In genomic region chr3:194485876-194486539, GRCh38 we compare ENCODE assay signal across 8 cellular contexts. TPM values are rescaled to one million over a fixed set of nuclear protein-coding genes. Genes with fewer than 3 reads are reported as not detected.
DNase-seq lines count a peak whose midpoint lies in the region; ATAC-seq and TF ChIP-seq lines count a peak whose summit lies in the region.

No MANE protein-coding gene starts in this region.

- peaks cover 22% of the 10 kb centered on the region; the same call in 1 of the 2 replicates for H4K20me1 ChIP-seq in DND-41 (ENCODE audit: insufficient read depth, low read length)
- H4K20me1 ChIP-seq in GM23248 (ENCODE audit: insufficient read depth): no peaks in the 10 kb centered on the region; the same call in 1 of the 2 replicates
- no peaks in the 10 kb centered on the region for H4K20me1 ChIP-seq in fibroblast of lung (ENCODE audit: control insufficient read depth, extremely low read depth, insufficient read depth, low read length)

- WGBS in GM23248 (ENCODE audit: low coverage in 1 of 2, low lambda C conversion rate in 2 of 2, missing lambda C conversion rate in 2 of 2), 2 experiments: 2% methylated on average over 16 to 42 of the region's 42 CpGs

- H2AFZ ChIP-seq in DND-41 (ENCODE audit: low read depth, low read length) (peak overlapping the region; percentile 68), GM23248 (no peak overlapping the region), fibroblast of lung (ENCODE audit: low read length) (no peak overlapping the region)

- peaks cover 0 to 4% of the 10 kb centered on the region in 2 donors for H3K9me3 Mint-ChIP-seq in activated T-cell treated with anti-CD3 and anti-CD28 coated beads, Interleukin-2, amount 50 U/mL, for 72 hours
- peaks cover 4% of the 10 kb centered on the region for H3K9me3 Mint-ChIP-seq in neural crest cell

- H3K9ac ChIP-seq in DND-41 (ENCODE audit: low read depth, low read length) (peak overlapping the region; percentile 86), GM23248 (peak overlapping the region; percentile 90), fibroblast of lung (ENCODE audit: insufficient read depth, low read length) (peak overlapping the region; percentile 93)

- in situ Hi-C loops in GM23248 (cut with MboI): no loop called here

- H3K27me3 ChIP-seq in DND-41 (ENCODE audit: insufficient read depth, low read length, poor library complexity) (no peaks in the 10 kb centered on the region), GM23248 (replicated peaks; ENCODE audit: insufficient read depth) (no peaks in the 10 kb centered on the region), fibroblast of lung (ENCODE audit: control insufficient read depth, insufficient read depth, low read length) (no peaks in the 10 kb centered on the region)

- H3K36me3 ChIP-seq in DND-41 (ENCODE audit: insufficient read depth, low read length) (peaks cover 20% of the 10 kb centered on the region), GM23248 (ENCODE audit: low read depth) (peaks cover 23% of the 10 kb centered on the region; the same call in 1 of the 2 replicates), fibroblast of lung (ENCODE audit: control insufficient read depth, insufficient read depth, low read length) (no peaks in the 10 kb centered on the region)

- H3K79me2 ChIP-seq in DND-41 (ENCODE audit: insufficient read depth, low read length) (peaks cover 53% of the 10 kb centered on the region), GM23248 (ENCODE audit: insufficient read depth) (peaks cover 53% of the 10 kb centered on the region), fibroblast of lung (ENCODE audit: control insufficient read depth, insufficient read depth, low read length) (peaks cover 51% of the 10 kb centered on the region)

- H3K4me2 ChIP-seq in DND-41 (ENCODE audit: insufficient read depth, low read length): peak overlapping the region; percentile 83
- H3K4me2 ChIP-seq in GM23248 (ENCODE audit: unreplicated experiment): peak overlapping the region; percentile 93
- peak overlapping the region; percentile 63 for H3K4me2 ChIP-seq in fibroblast of lung (ENCODE audit: extremely low read depth, insufficient read depth, low read length)

- ATAC-seq in DND-41 (ENCODE audit: insufficient read depth, low read depth): peak; percentile 44
- ATAC-seq in activated T-cell treated with anti-CD3 and anti-CD28 coated beads, Interleukin-2, amount 50 U/mL, for 72 hours (replicated peaks in 1 of 2): peak; percentile 37 to 43

- no peaks in the 10 kb centered on the region for H3K9me3 ChIP-seq in DND-41 (ENCODE audit: insufficient read depth, low read length, severe bottlenecking)
- no peaks in the 10 kb centered on the region for H3K9me3 ChIP-seq in GM23248 (ENCODE audit: low read depth)
- no peaks in the 10 kb centered on the region for H3K9me3 ChIP-seq in fibroblast of lung (ENCODE audit: control insufficient read depth, insufficient read depth, low read depth, low read length)

- no peaks in the 10 kb centered on the region for H3K27me3 Mint-ChIP-seq in activated T-cell treated with anti-CD3 and anti-CD28 coated beads, Interleukin-2, amount 50 U/mL, for 72 hours (ENCODE audit: low read depth)
- no peaks in the 10 kb centered on the region for H3K27me3 Mint-ChIP-seq in neural crest cell (ENCODE audit: low read depth)

- H3K36me3 Mint-ChIP-seq in activated T-cell treated with anti-CD3 and anti-CD28 coated beads, Interleukin-2, amount 50 U/mL, for 72 hours (ENCODE audit: insufficient read depth in 2 of 2): peaks cover 10 to 15% of the 10 kb centered on the region in 2 donors
- H3K36me3 Mint-ChIP-seq in neural crest cell (ENCODE audit: low read depth): peaks cover 3% of the 10 kb centered on the region

- no peaks in the 10 kb centered on the region for H3K9me2 ChIP-seq in GM23248 (ENCODE audit: insufficient read depth)

- peaks cover 78% of the 10 kb centered on the region for H3K4me1 Mint-ChIP-seq in activated T-cell treated with anti-CD3 and anti-CD28 coated beads, Interleukin-2, amount 50 U/mL, for 72 hours (ENCODE audit: low read depth)
- H3K4me1 Mint-ChIP-seq in neural crest cell: peaks cover 30% of the 10 kb centered on the region

- H3F3A ChIP-seq in GM23248 (ENCODE audit: insufficient read depth): peaks cover 63% of the 10 kb centered on the region

- H3K27ac ChIP-seq in DND-41 (ENCODE audit: low read length): peak overlapping the region; percentile 73
- H3K27ac ChIP-seq in GM23248: peak overlapping the region; percentile 79
- peak overlapping the region; percentile 98 for H3K27ac ChIP-seq in fibroblast of lung (ENCODE audit: insufficient read depth, low read length)
- peak overlapping the region; percentile 62 for H3K27ac ChIP-seq in substantia nigra (ENCODE audit: low read depth, low read length, poor library complexity, severe bottlenecking)

- peak; percentile 45 for DNase-seq in DND-41
- peak; percentile 62 for DNase-seq in GM23248
- peak; percentile 83 for DNase-seq in NCI-H69 (lab: John Stamatoyannopoulos, UW)
- DNase-seq in activated T-cell treated with anti-CD3 and anti-CD28 coated beads, Interleukin-2, amount 50 U/mL, for 72 hours: peak; percentile 65 to 73
- peak in 1 of 2 donors; percentile 46 for DNase-seq in fibroblast of lung (ENCODE audit: low read depth in 2 of 2)
- DNase-seq in neural crest cell (ENCODE audit: low read depth, low spot score): no peak
- peak in 16 of 49 donors; percentile 17 to 64 (median 29) for DNase-seq in substantia nigra (lab: John Stamatoyannopoulos, UW)
- no peak for DNase-seq in NCI-H524 treated with DMSO at 0.1 percent for 48 hours (lab: John Stamatoyannopoulos, UW)

- peak overlapping the region; percentile 88 to 99 for H3K4me3 Mint-ChIP-seq in activated T-cell treated with anti-CD3 and anti-CD28 coated beads, Interleukin-2, amount 50 U/mL, for 72 hours
- H3K4me3 Mint-ChIP-seq in neural crest cell: peak overlapping the region; percentile 92

- peak overlapping the region; percentile 99 for H3K27ac Mint-ChIP-seq in activated T-cell treated with anti-CD3 and anti-CD28 coated beads, Interleukin-2, amount 50 U/mL, for 72 hours
- peak overlapping the region; percentile 85 for H3K27ac Mint-ChIP-seq in neural crest cell (ENCODE audit: unreplicated experiment)

- peaks cover 47% of the 10 kb centered on the region for H3K4me1 ChIP-seq in DND-41 (ENCODE audit: insufficient read depth, low read length)
- H3K4me1 ChIP-seq in GM23248 (ENCODE audit: insufficient read depth): peaks cover 58% of the 10 kb centered on the region
- H3K4me1 ChIP-seq in fibroblast of lung (ENCODE audit: control insufficient read depth, extremely low read depth, insufficient read depth, low read length): peaks cover 25% of the 10 kb centered on the region

- H3K4me3 ChIP-seq in DND-41 (ENCODE audit: low read depth in 1 of 2, low read length in 2 of 2): peak overlapping the region; percentile 56 to 86
- H3K4me3 ChIP-seq in GM23248: peak overlapping the region; percentile 81
- peak overlapping the region; percentile 59 to 98 (median 94) for H3K4me3 ChIP-seq in fibroblast of lung (replicated peaks in 1 of 4; ENCODE audit: control extremely low read depth in 1 of 4, insufficient read depth in 1 of 4, low read depth in 3 of 4, low read length in 4 of 4)

- TF ChIP-seq CTCF in DND-41 (IDR thresholded peaks at IDR 0.05; ENCODE audit: borderline replicate concordance, extremely low read depth, low read length, poor library complexity, severe bottlenecking): no peak
- peak in 1 of 2 donors; percentile 25 for TF ChIP-seq CTCF in fibroblast of lung (conservative IDR thresholded peaks at IDR 0.05 in 1 of 2, IDR thresholded peaks at IDR 0.05 in 1 of 2; ENCODE audit: low read depth in 1 of 2, low read length in 2 of 2)
- peak; percentile 30 for TF ChIP-seq CTCF in neural crest cell (conservative IDR thresholded peaks at IDR 0.05)

RNA-seq across cellular contexts. Expression of gene ATP13A3, which starts 0.8 kb away (rescaled TPM):
- total RNA-seq in GM23248 (2014; rRNA removed; shearing (Covaris generic)): 232 and 241 TPM in 2 replicates
- polyA plus RNA-seq in GM23248 (2016; fragmentation: Nextera tagmentation; extraction: Ambion mirVana) (22.3 and 23.7 TPM in 2 replicates), fibroblast of lung (169 and 285 TPM in 2 replicates)
- 100 to 1,000 TPM in 1 of 2 donors, 10 to 100 TPM in 1; 97.7 to 121 TPM for total RNA-seq in activated T-cell treated with anti-CD3 and anti-CD28 coated beads, Interleukin-2, amount 50 U/mL, for 72 hours
- total RNA-seq in fibroblast of lung (193 and 222 TPM in 2 replicates), neural crest cell (74.6 and 76.1 TPM in 2 replicates)
- 72.4 and 106 TPM in 2 replicates for polyA plus RNA-seq in fibroblast of lung (2012)
- 52.7 and 101 TPM in 2 replicates for polyA minus RNA-seq in fibroblast of lung (ENCODE audit: low replicate concordance)

Comparison
In these comparisons a context has a peak if more than half of its experiments do, and no peak if none do; other contexts are left out.
1. DNase-seq: peak in DND-41 (single experiment), GM23248 (single experiment), NCI-H69 (single experiment) and activated T-cell treated with anti-CD3 and anti-CD28 coated beads, Interleukin-2, amount 50 U/mL, for 72 hours (2 of 2); none in neural crest cell (single experiment) and NCI-H524 treated with DMSO at 0.1 percent for 48 hours (single experiment).
2. Peak in every context shown above with its lines, with median percentiles within 50 percentile points of each other: H3K27ac ChIP-seq, H3K4me2 ChIP-seq, H3K4me3 ChIP-seq and H3K9ac ChIP-seq.